17 cellular contexts compared by ENCODE assay signal in genomic region chr3:65945953-65946352, GRCh38.
DNase-seq lines count a peak whose midpoint lies in the region; ATAC-seq and TF ChIP-seq lines count a peak whose summit lies in the region.
"Had no signal": no experiment of that assay in that cellular context is flagged by ENCODE, and none has a peak within 500 bp of the region (broad histone marks: within the 10 kb centered on the region; RNA-seq: fewer than 3 reads in every experiment).

No MANE protein-coding gene starts in this region.

- peak overlapping the region; percentile 40 for H3K4ac ChIP-seq in trophoblast cell (ENCODE audit: low read depth, low read length)

- no peak overlapping the region for H3K4me3 ChIP-seq in heart right ventricle
- no peak overlapping the region for H3K4me3 ChIP-seq in esophagus (ENCODE audit: low read depth in 1 of 2, low read length in 2 of 2)
- no peak overlapping the region for H3K4me3 ChIP-seq in trophoblast cell (ENCODE audit: low read depth, low read length)
- no peak overlapping the region for H3K4me3 ChIP-seq in upper lobe of right lung
- H3K4me3 ChIP-seq in MG63: no peak overlapping the region

- H2BK5ac ChIP-seq in trophoblast cell (ENCODE audit: low read depth, low read length, poor library complexity): no peak overlapping the region

- peak overlapping the region; percentile 1 to 88 (median 68) for H3K27ac ChIP-seq in heart right ventricle
- H3K27ac ChIP-seq in esophagus (ENCODE audit: low read depth in 2 of 2, low read length in 1 of 2): peak overlapping the region; percentile 70 to 81
- H3K27ac ChIP-seq in trophoblast cell (ENCODE audit: low read depth, low read length): no peak overlapping the region
- peak overlapping the region; percentile 55 for H3K27ac ChIP-seq in upper lobe of right lung

- H4K12ac ChIP-seq in trophoblast cell (ENCODE audit: low read depth, low read length): no peak overlapping the region

- TF ChIP-seq CTCF in heart right ventricle (IDR thresholded peaks at IDR 0.05) (no peak), upper lobe of right lung (IDR thresholded peaks at IDR 0.05) (no peak)

- H3K4me2 ChIP-seq in trophoblast cell (ENCODE audit: low read length): no peak overlapping the region

- no peak overlapping the region for H3K18ac ChIP-seq in trophoblast cell (ENCODE audit: low read length)

- H3K4me1 ChIP-seq in heart right ventricle (peaks cover 6 to 83% (median 53%) of the 10 kb centered on the region in 9 donors), esophagus (ENCODE audit: control insufficient read depth in 2 of 2, insufficient read depth in 2 of 2, low read length in 1 of 2) (no peaks in the 10 kb centered on the region), trophoblast cell (ENCODE audit: control insufficient read depth in 1 of 2, insufficient read depth in 2 of 2, low read length in 2 of 2) (peaks cover 0 to 4% of the 10 kb centered on the region in 2 experiments), upper lobe of right lung (peaks cover 18% of the 10 kb centered on the region)

- no peak overlapping the region for H2BK120ac ChIP-seq in trophoblast cell (ENCODE audit: insufficient read depth, low read length, poor library complexity)

- H3K27me3 ChIP-seq in heart right ventricle (no peaks in the 10 kb centered on the region), esophagus (ENCODE audit: control insufficient read depth in 1 of 2, insufficient read depth in 2 of 2, low read length in 2 of 2) (no peaks in the 10 kb centered on the region), trophoblast cell (ENCODE audit: insufficient read depth, low read length) (no peaks in the 10 kb centered on the region), upper lobe of right lung (no peaks in the 10 kb centered on the region), MG63 (no peaks in the 10 kb centered on the region)

- no peak for DNase-seq in heart right ventricle
- no peak for DNase-seq in left cardiac atrium
- DNase-seq in trophoblast cell: no peak
- DNase-seq in upper lobe of right lung: no peak
- DNase-seq in stimulated activated CD4-positive, alpha-beta T cell treated with anti-CD3 and anti-CD28 coated beads, Interleukin-4, amount 100 ng/mL, for 4 hours: no peak
- DNase-seq in MG63: no peak
- DNase-seq: activated CD4-positive, alpha-beta T cell treated with anti-CD3 and anti-CD28 coated beads for 48 hours; naive B cell; NCI-H1694; NCI-H2227 treated with DMSO at 0.1 percent for 48 hours; NCI-H82; occipital lobe; SIG-M5; T-helper 1 cell had no signal

- no peaks in the 10 kb centered on the region for H3K36me3 ChIP-seq in heart right ventricle
- no peaks in the 10 kb centered on the region for H3K36me3 ChIP-seq in esophagus (ENCODE audit: control insufficient read depth in 2 of 2, insufficient read depth in 2 of 2, low read length in 1 of 2)
- no peaks in the 10 kb centered on the region for H3K36me3 ChIP-seq in trophoblast cell (ENCODE audit: control insufficient read depth in 1 of 2, insufficient read depth in 2 of 2, low read length in 2 of 2)
- no peaks in the 10 kb centered on the region for H3K36me3 ChIP-seq in upper lobe of right lung
- no peaks in the 10 kb centered on the region for H3K36me3 ChIP-seq in MG63

- H3K79me2 ChIP-seq in trophoblast cell (ENCODE audit: control insufficient read depth, insufficient read depth, low read length, poor library complexity): peaks cover 2% of the 10 kb centered on the region

- WGBS in heart right ventricle, 2 donors: 66 to 75% methylated on average over 6 of the region's 6 CpGs
- 73 to 75% methylated on average over 6 of the region's 6 CpGs for WGBS in esophagus, 2 donors
- WGBS in trophoblast cell (ENCODE audit: extremely low coverage, insufficient coverage, insufficient read length): no CpG with 5 or more reads among the region's 6 CpGs

- peaks cover 1% of the 10 kb centered on the region for H3K79me1 ChIP-seq in trophoblast cell (ENCODE audit: low read length)

- H3K23ac ChIP-seq in trophoblast cell (ENCODE audit: low read length): no peak overlapping the region

- no peak overlapping the region for H2AK5ac ChIP-seq in trophoblast cell (ENCODE audit: low read length)

- intact Hi-C loops in heart right ventricle (cut with DNase I): no loop called here
- intact Hi-C loops in left cardiac atrium (cut with DNase I): no loop called here
- intact Hi-C loops in upper lobe of right lung (cut with DNase I): no loop called here

- no peak overlapping the region for H4K91ac ChIP-seq in trophoblast cell (ENCODE audit: low read depth, low read length)

- no peak overlapping the region for H3K9ac ChIP-seq in trophoblast cell (ENCODE audit: low read length)

- no peak overlapping the region for H2BK12ac ChIP-seq in trophoblast cell (ENCODE audit: low read length)

- no peak overlapping the region for H2AFZ ChIP-seq in trophoblast cell (ENCODE audit: insufficient read depth, low read length, poor library complexity)

- no peak overlapping the region for H4K8ac ChIP-seq in trophoblast cell (ENCODE audit: low read depth, low read length)

- ATAC-seq in heart right ventricle (no peak), left cardiac atrium (no peak), upper lobe of right lung (peak; percentile 21), HG03571 (IDR thresholded peaks at IDR 0.05; ENCODE audit: unreplicated experiment) (no peak)
- ATAC-seq: stimulated activated memory B cell treated with anti-CD40 and anti-IgM and Interleukin-4, amounts not matched to agents 10 μg/mL and 1 μg/mL and 100 μg/mL, for 72 hours had no signal

- H3K9me3 ChIP-seq in heart right ventricle: no peaks in the 10 kb centered on the region
- H3K9me3 ChIP-seq in esophagus (ENCODE audit: control insufficient read depth in 2 of 2, insufficient read depth in 1 of 2, low read depth in 1 of 2, low read length in 1 of 2): no peaks in the 10 kb centered on the region
- H3K9me3 ChIP-seq in trophoblast cell (ENCODE audit: insufficient read depth, low read depth, low read length): no peaks in the 10 kb centered on the region
- H3K9me3 ChIP-seq in upper lobe of right lung: no peaks in the 10 kb centered on the region
- H3K9me3 ChIP-seq in MG63: no peaks in the 10 kb centered on the region

- H3K14ac ChIP-seq in trophoblast cell (ENCODE audit: low read length): no peak overlapping the region
